Comparison of ENCODE assay signal across 27 cellular contexts in the genomic region with DNA sequence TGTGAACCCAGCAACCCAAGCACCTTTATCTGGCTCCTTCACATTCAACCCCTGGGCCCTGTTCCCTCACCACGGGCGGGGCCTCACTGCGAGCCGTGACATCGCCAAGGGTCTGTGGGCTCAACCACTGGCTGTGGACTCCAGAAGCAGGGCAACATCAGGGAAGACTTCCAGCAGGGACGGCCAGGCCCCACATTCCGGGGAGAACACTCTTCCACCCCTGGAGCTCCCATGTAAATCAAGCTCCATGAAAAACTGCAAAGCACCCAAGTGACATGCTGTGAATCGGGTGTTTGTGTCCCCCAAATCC.
"Had no signal": no experiment of that assay in that cellular context is flagged by ENCODE, and none has a peak within 500 bp of the region (broad histone marks: within the 10 kb centered on the region; RNA-seq: fewer than 3 reads in every experiment).

No MANE protein-coding gene starts in this region.

- H3K9me3 ChIP-seq: ascending aorta, esophagus squamous epithelium, gastroesophageal sphincter had no signal

- H3K27ac ChIP-seq: ascending aorta, epithelial cell of prostate, esophagus squamous epithelium, gastroesophageal sphincter had no signal

- ATAC-seq: activated naive CD4-positive, alpha-beta T cell treated with anti-CD3 and anti-CD28 coated beads, Interleukin-2, amount 50 U/mL, for 72 hours; activated T-cell treated with anti-CD3 and anti-CD28 coated beads, Interleukin-2, amount 50 U/mL, for 72 hours; gastroesophageal sphincter; WTC11 had no signal

- H3K4me3 ChIP-seq: ascending aorta, esophagus squamous epithelium, gastroesophageal sphincter had no signal

- H3K27me3 ChIP-seq: ascending aorta, gastroesophageal sphincter had no signal

- FAIRE-seq: colon, endometrium, endothelial cell of umbilical vein, TTC549 had no signal

- H3K36me3 ChIP-seq: ascending aorta, esophagus squamous epithelium, gastroesophageal sphincter had no signal

- DNase-seq: activated CD4-positive, alpha-beta memory T cell treated with anti-CD3 and anti-CD28 coated beads, Interleukin-2, amount 10 ng/mL, durations not matched to agents 7 days and 5 days; activated CD4-positive, alpha-beta T cell treated with anti-CD3 and anti-CD28 coated beads for 1 hour; activated CD4-positive, alpha-beta T cell treated with anti-CD3 and anti-CD28 coated beads for 4 hours; activated CD4-positive, alpha-beta T cell treated with anti-CD3 and anti-CD28 coated beads, Interleukin-2, amount 10 ng/mL, durations not matched to agents 7 days and 5 days; activated CD4-positive, alpha-beta T cell treated with anti-CD3 and anti-CD28 coated beads, Interleukin-2, amount 50 U/mL, for 4 hours; activated CD8-positive, alpha-beta memory T cell treated with anti-CD3 and anti-CD28 coated beads, Interleukin-2, amount 50 U/mL, for 48 hours; activated gamma-delta T cell; activated naive CD4-positive, alpha-beta T cell; activated naive CD4-positive, alpha-beta T cell treated with anti-CD3 and anti-CD28 coated beads, Interleukin-2, amount 10 ng/mL, durations not matched to agents 7 days and 5 days; activated naive CD8-positive, alpha-beta T cell treated with anti-CD3 and anti-CD28 coated beads, Interleukin-2, amount 10 ng/mL, durations not matched to agents 7 days and 5 days; activated T-cell treated with anti-CD3 and anti-CD28 coated beads for 4 hours; activated T-cell treated with anti-CD3 and anti-CD28 coated beads, Interleukin-2, amount 50 U/mL, for 24 hours; activated T-cell treated with anti-CD3 and anti-CD28 coated beads, Interleukin-2, amount 50 U/mL, for 72 hours; cortex of kidney; effector CD8-positive, alpha-beta T cell; esophagus squamous epithelium; foreskin melanocyte; T-helper 2 cell had no signal
